Comparison of ENCODE assay signal across 8 cellular contexts in the genomic region with DNA sequence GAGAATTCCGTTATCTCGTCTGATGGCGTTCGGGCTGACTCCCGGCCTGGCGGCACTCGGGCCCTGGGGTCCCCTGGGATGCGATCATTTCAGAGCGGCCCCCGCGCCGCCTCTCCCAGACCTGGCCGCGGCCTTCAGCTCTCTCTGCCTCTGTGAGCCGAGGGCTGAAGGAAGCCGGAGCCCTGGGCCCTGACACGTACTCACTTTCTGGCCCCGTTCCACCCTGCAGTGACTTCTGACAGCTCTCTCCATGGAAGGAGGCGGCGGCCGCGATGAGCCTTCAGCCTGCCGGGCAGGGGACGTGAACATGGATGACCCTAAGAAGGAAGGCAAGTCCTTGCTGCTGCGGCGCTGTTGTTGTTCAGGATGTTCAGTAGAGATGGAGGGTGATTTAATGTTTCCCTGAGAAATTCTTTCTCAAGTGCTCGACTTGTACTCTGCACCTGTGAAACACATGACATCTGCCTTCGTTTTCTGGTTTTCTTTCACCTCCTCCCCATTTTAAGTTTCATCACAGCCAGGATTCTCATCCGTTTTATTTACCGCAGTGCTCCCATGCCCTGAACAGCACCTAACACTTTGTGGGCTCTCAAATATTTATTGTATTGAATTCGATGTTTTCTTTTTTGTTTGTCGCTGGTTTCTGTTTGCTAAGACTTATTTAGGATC. TPM values are rescaled to one million over a fixed set of nuclear protein-coding genes. Genes with fewer than 3 reads are reported as not detected.
DNase-seq lines count a peak whose midpoint lies in the region; ATAC-seq and TF ChIP-seq lines count a peak whose summit lies in the region.

No MANE protein-coding gene starts in this region.

- H3K9ac ChIP-seq in HUES6 (ENCODE audit: low read length) = peak overlapping the region; percentile 90

- H3K4me1 ChIP-seq in HUES6 (ENCODE audit: control insufficient read depth, insufficient read depth, low read length) (peaks cover 11% of the 10 kb centered on the region), sigmoid colon (peaks cover 0 to 19% (median 16%) of the 10 kb centered on the region in 4 donors)

- intact Hi-C loops in left cardiac atrium (cut with DNase I) = loop anchor here in 1 of 2 donors (5.0 kb wide), 1 partner anchor 175 kb away; no protein-coding TSS in a partner anchor
- intact Hi-C loops in sigmoid colon (cut with DNase I) = loop anchor here (2.0 to 5.0 kb wide), 3 partner anchors 145 to 300 kb away; a partner anchor contains a TSS

- TF ChIP-seq POLR2A in sigmoid colon (IDR thresholded peaks at IDR 0.05) = no peak

- in situ Hi-C loops in GM13977 (cut with MboI; ENCODE audit: low pct_unique_long_range_greater_than_20kb, low sequenced_read_pairs, unreplicated experiment) = no loop called here

- TF ChIP-seq CTCF in C4-2B (conservative IDR thresholded peaks at IDR 0.05) (no peak), sigmoid colon (IDR thresholded peaks at IDR 0.05) (no peak), GM13977 (IDR thresholded peaks at IDR 0.05; ENCODE audit: extremely low read depth, insufficient read depth, missing control alignments) (no peak)

- 2 to 5% methylated on average over 32 of the region's 32 CpGs for WGBS in sigmoid colon, 2 donors

- peaks cover 31% of the 10 kb centered on the region for H3K36me3 ChIP-seq in HUES6 (ENCODE audit: control insufficient read depth, insufficient read depth, low read length)
- H3K36me3 ChIP-seq in sigmoid colon = peaks cover 0 to 15% (median 9%) of the 10 kb centered on the region in 4 donors

- TF ChIP-seq EP300 in sigmoid colon (IDR thresholded peaks at IDR 0.05) = no peak

- H3K27ac ChIP-seq in C4-2B (peak overlapping the region; percentile 97), HUES6 (ENCODE audit: low read depth, low read length) (no peak overlapping the region; the same call in 1 of the 2 replicates), sigmoid colon (peak overlapping the region in 1 of 4 donors; percentile 93)

- H3K27me3 ChIP-seq in HUES6 (ENCODE audit: control insufficient read depth, insufficient read depth, low read length) = no peaks in the 10 kb centered on the region
- H3K27me3 ChIP-seq in sigmoid colon = no peaks in the 10 kb centered on the region

- H3K4me3 ChIP-seq in HUES6 (ENCODE audit: low read depth, low read length) (peak overlapping the region; percentile 82), sigmoid colon (peak overlapping the region in 3 of 4 donors; percentile 50 to 62 (median 61))

- DNase-seq in activated CD4-positive, alpha-beta T cell treated with anti-CD3 and anti-CD28 coated beads, Interleukin-2, amount 50 U/mL, for 48 hours = peak; percentile 17 to 36
- peak; percentile 44 for DNase-seq in left cardiac atrium
- no peak for DNase-seq in sigmoid colon
- DNase-seq in GM13977 (ENCODE audit: low spot score) = no peak
- DNase-seq in SIG-M5 (lab: John Stamatoyannopoulos, UW) = no peak

- ATAC-seq in GM19372 (IDR thresholded peaks at IDR 0.05; ENCODE audit: low read depth, unreplicated experiment) (peak; percentile 17), left cardiac atrium (peak; percentile 2)

- H3K9me3 ChIP-seq in HUES6 (ENCODE audit: control insufficient read depth, insufficient read depth, low read depth, low read length) (no peaks in the 10 kb centered on the region), sigmoid colon (no peaks in the 10 kb centered on the region)

RNA-seq across cellular contexts. Expression of a gene that starts 0.6 kb away (rescaled TPM):
- total RNA-seq in left cardiac atrium (under 1 TPM; 0.24 to 0.94 TPM), sigmoid colon (under 1 TPM in 3 of 4 donors, not detected in 1; 0.27 to 0.36 (median 0.28) TPM)
- 10 to 100 TPM in 1 of 3 donors, 1 to 10 TPM in 2; 1.6 to 14.3 (median 1.8) TPM for polyA plus RNA-seq in sigmoid colon

RNA-seq across cellular contexts. Expression of a gene that starts 29.5 kb away (rescaled TPM):
- total RNA-seq in left cardiac atrium (10 to 100 TPM; 22.7 to 23.1 TPM), sigmoid colon (10 to 100 TPM; 34.6 to 56.0 (median 40.0) TPM)
- 100 to 1,000 TPM in 1 of 3 donors, 10 to 100 TPM in 2; 65.5 to 105 (median 85.3) TPM for polyA plus RNA-seq in sigmoid colon

RNA-seq across cellular contexts. Expression of a gene that starts 34.1 kb away (rescaled TPM):
- under 1 TPM; 0.12 to 0.13 TPM for total RNA-seq in left cardiac atrium
- under 1 TPM in 2 of 4 donors, not detected in 2; 0.14 to 0.36 TPM for total RNA-seq in sigmoid colon
- polyA plus RNA-seq in sigmoid colon = under 1 TPM in 2 of 3 donors, not detected in 1; under 0.01 to 0.35 TPM

RNA-seq across cellular contexts. Expression of a gene that starts 38.2 kb away (rescaled TPM):
- total RNA-seq in left cardiac atrium = 10 to 100 TPM; 27.5 to 41.9 TPM
- 10 to 100 TPM; 20.7 to 30.2 (median 23.3) TPM for total RNA-seq in sigmoid colon
- 10 to 100 TPM; 12.5 to 38.7 (median 13.8) TPM for polyA plus RNA-seq in sigmoid colon

RNA-seq across cellular contexts. Expression of a gene that starts 47.2 kb away (rescaled TPM):
- total RNA-seq in left cardiac atrium (1 to 10 TPM; 8.1 to 8.2 TPM), sigmoid colon (10 to 100 TPM; 15.8 to 18.9 (median 17.5) TPM)
- 10 to 100 TPM in 1 of 3 donors, 1 to 10 TPM in 2; 7.9 to 11.2 (median 9.0) TPM for polyA plus RNA-seq in sigmoid colon

Comparison
In these comparisons a context has a peak if more than half of its experiments do, and no peak if none do; other contexts are left out.
1. DNase-seq: peak in activated CD4-positive, alpha-beta T cell treated with anti-CD3 and anti-CD28 coated beads, Interleukin-2, amount 50 U/mL, for 48 hours (2 of 2) and left cardiac atrium (single experiment); none in sigmoid colon (single experiment), GM13977 (single experiment) and SIG-M5 (single experiment).